ENCODE assay signal across 17 cellular contexts in genomic region chr2:240428245-240428644, GRCh38. TPM values are rescaled to one million over a fixed set of nuclear protein-coding genes. Genes with fewer than 3 reads are reported as not detected.
A peak's percentile ranks its signal among the peaks of the same experiment; 100 is the strongest.
DNase-seq lines count a peak whose midpoint lies in the region; ATAC-seq and TF ChIP-seq lines count a peak whose summit lies in the region.
"Had no signal": no experiment of that assay in that cellular context is flagged by ENCODE, and none has a peak within 500 bp of the region (broad histone marks: within the 10 kb centered on the region; RNA-seq: fewer than 3 reads in every experiment).

No MANE protein-coding gene starts in this region.

- H3K27me3 Mint-ChIP-seq in activated CD4-positive, alpha-beta memory T cell treated with anti-CD3 and anti-CD28 coated beads for 36 hours: peaks cover 24% of the 10 kb centered on the region
- peaks cover 30% of the 10 kb centered on the region for H3K27me3 Mint-ChIP-seq in activated CD4-positive, alpha-beta memory T cell treated with anti-CD3 and anti-CD28 coated beads, Interleukin-2, amount 10 ng/mL, durations not matched to agents 7 days and 5 days
- peaks cover 15% of the 10 kb centered on the region for H3K27me3 Mint-ChIP-seq in activated naive CD8-positive, alpha-beta T cell treated with anti-CD3 and anti-CD28 coated beads, Interleukin-2, amount 50 U/mL, for 24 hours

- POLR2A ChIA-PET in activated CD4-positive, alpha-beta memory T cell treated with anti-CD3 and anti-CD28 coated beads for 36 hours (lab: Charles Lee): interaction anchor here (0.6 kb wide), 1 partner anchor 24 kb away, joined by 3 read pairs; no protein-coding TSS in a partner anchor
- POLR2A ChIA-PET in activated CD4-positive, alpha-beta memory T cell treated with anti-CD3 and anti-CD28 coated beads, Interleukin-2, amount 10 ng/mL, durations not matched to agents 7 days and 5 days (lab: Charles Lee): no interaction called here

- no peak for TF ChIP-seq EP300 in tibial nerve (IDR thresholded peaks at IDR 0.05)

- peak; percentile 61 for ATAC-seq in activated naive CD8-positive, alpha-beta T cell treated with anti-CD3 and anti-CD28 coated beads, Interleukin-2, amount 50 U/mL, for 24 hours
- ATAC-seq: GM12878 had no signal

- no peaks in the 10 kb centered on the region for H3K36me3 ChIP-seq in tibial nerve

- no peak overlapping the region for H3K4me3 Mint-ChIP-seq in activated CD4-positive, alpha-beta memory T cell treated with anti-CD3 and anti-CD28 coated beads for 36 hours
- H3K4me3 Mint-ChIP-seq in activated CD4-positive, alpha-beta memory T cell treated with anti-CD3 and anti-CD28 coated beads, Interleukin-2, amount 10 ng/mL, durations not matched to agents 7 days and 5 days: no peak overlapping the region
- H3K4me3 Mint-ChIP-seq in activated naive CD8-positive, alpha-beta T cell treated with anti-CD3 and anti-CD28 coated beads, Interleukin-2, amount 50 U/mL, for 24 hours: peak overlapping the region; percentile 9
- H3K4me3 Mint-ChIP-seq: HFFc6 had no signal

- H3K27ac Mint-ChIP-seq in activated CD4-positive, alpha-beta memory T cell treated with anti-CD3 and anti-CD28 coated beads for 36 hours: peak overlapping the region; percentile 28
- no peak overlapping the region for H3K27ac Mint-ChIP-seq in activated CD4-positive, alpha-beta memory T cell treated with anti-CD3 and anti-CD28 coated beads, Interleukin-2, amount 10 ng/mL, durations not matched to agents 7 days and 5 days
- peak overlapping the region; percentile 51 for H3K27ac Mint-ChIP-seq in activated naive CD8-positive, alpha-beta T cell treated with anti-CD3 and anti-CD28 coated beads, Interleukin-2, amount 50 U/mL, for 24 hours
- H3K27ac Mint-ChIP-seq: HFFc6 had no signal

- no peaks in the 10 kb centered on the region for H3K27me3 ChIP-seq in tibial nerve

- TF ChIP-seq CTCF in tibial nerve (IDR thresholded peaks at IDR 0.05): no peak

- H3K36me3 Mint-ChIP-seq in activated CD4-positive, alpha-beta memory T cell treated with anti-CD3 and anti-CD28 coated beads for 36 hours: no peaks in the 10 kb centered on the region
- H3K36me3 Mint-ChIP-seq in activated CD4-positive, alpha-beta memory T cell treated with anti-CD3 and anti-CD28 coated beads, Interleukin-2, amount 10 ng/mL, durations not matched to agents 7 days and 5 days (ENCODE audit: low read depth): peaks cover 9% of the 10 kb centered on the region
- H3K36me3 Mint-ChIP-seq in activated naive CD8-positive, alpha-beta T cell treated with anti-CD3 and anti-CD28 coated beads, Interleukin-2, amount 50 U/mL, for 24 hours (ENCODE audit: low read depth): no peaks in the 10 kb centered on the region

- no peak overlapping the region for H3K27ac ChIP-seq in tibial nerve

- peaks cover 0 to 12% (median 0%) of the 10 kb centered on the region in 4 donors for H3K9me3 ChIP-seq in tibial nerve

- TF ChIP-seq POLR2A in tibial nerve (IDR thresholded peaks at IDR 0.05): no peak

- H3K4me1 Mint-ChIP-seq in activated CD4-positive, alpha-beta memory T cell treated with anti-CD3 and anti-CD28 coated beads for 36 hours (ENCODE audit: low read depth): peaks cover 23% of the 10 kb centered on the region
- peaks cover 27% of the 10 kb centered on the region for H3K4me1 Mint-ChIP-seq in activated CD4-positive, alpha-beta memory T cell treated with anti-CD3 and anti-CD28 coated beads, Interleukin-2, amount 10 ng/mL, durations not matched to agents 7 days and 5 days
- H3K4me1 Mint-ChIP-seq in activated naive CD8-positive, alpha-beta T cell treated with anti-CD3 and anti-CD28 coated beads, Interleukin-2, amount 50 U/mL, for 24 hours: peaks cover 27% of the 10 kb centered on the region

- no peak overlapping the region for H3K4me3 ChIP-seq in tibial nerve
- H3K4me3 ChIP-seq: GM12878, PC-9 had no signal

- H3K9me3 Mint-ChIP-seq in activated CD4-positive, alpha-beta memory T cell treated with anti-CD3 and anti-CD28 coated beads for 36 hours: peaks cover 11% of the 10 kb centered on the region
- peaks cover 7% of the 10 kb centered on the region for H3K9me3 Mint-ChIP-seq in activated CD4-positive, alpha-beta memory T cell treated with anti-CD3 and anti-CD28 coated beads, Interleukin-2, amount 10 ng/mL, durations not matched to agents 7 days and 5 days
- H3K9me3 Mint-ChIP-seq in activated naive CD8-positive, alpha-beta T cell treated with anti-CD3 and anti-CD28 coated beads, Interleukin-2, amount 50 U/mL, for 24 hours: peaks cover 4% of the 10 kb centered on the region

- H3K4me1 ChIP-seq in tibial nerve: peaks cover 0 to 5% (median 0%) of the 10 kb centered on the region in 4 donors

- CTCF ChIA-PET in activated CD4-positive, alpha-beta memory T cell treated with anti-CD3 and anti-CD28 coated beads for 36 hours (lab: Charles Lee): interaction anchor here (0.9 kb wide), 1 partner anchor 10 kb away, joined by 3 read pairs; no protein-coding TSS in a partner anchor
- CTCF ChIA-PET in activated CD4-positive, alpha-beta memory T cell treated with anti-CD3 and anti-CD28 coated beads, Interleukin-2, amount 10 ng/mL, durations not matched to agents 7 days and 5 days (lab: Charles Lee): no interaction called here

- peak; percentile 53 for DNase-seq in activated CD4-positive, alpha-beta memory T cell treated with anti-CD3 and anti-CD28 coated beads for 36 hours
- DNase-seq in activated CD4-positive, alpha-beta memory T cell treated with anti-CD3 and anti-CD28 coated beads, Interleukin-2, amount 10 ng/mL, durations not matched to agents 7 days and 5 days: no peak
- peak; percentile 39 for DNase-seq in stimulated activated CD4-positive, alpha-beta T cell treated with anti-CD3 and anti-CD28 coated beads, Interleukin-1b, Interleukin-23, amount 100 ng/mL, for 48 hours
- no peak for DNase-seq in stimulated activated CD4-positive, alpha-beta T cell treated with anti-CD3 and anti-CD28 coated beads, Interleukin-4, amount 100 ng/mL, for 1 hour
- DNase-seq in activated naive CD8-positive, alpha-beta T cell treated with anti-CD3 and anti-CD28 coated beads, Interleukin-2, amount 50 U/mL, for 24 hours: no peak
- peak; percentile 13 for DNase-seq in ureter (ENCODE audit: low spot score)
- no peak for DNase-seq in amygdala (lab: John Stamatoyannopoulos, UW)
- DNase-seq in tibial nerve (ENCODE audit: low spot score in 2 of 2): no peak
- DNase-seq: AML-193, HFFc6, KG1, NCI-H1092 treated with DMSO at 0.1 percent for 48 hours, NCI-H1694, NCI-H446, NCI-H748 treated with DMSO at 0.1 percent for 48 hours, PC-9 had no signal

- intact Hi-C loops in activated CD4-positive, alpha-beta memory T cell treated with anti-CD3 and anti-CD28 coated beads for 36 hours (cut with micrococcal nuclease): no loop called here

- WGBS in tibial nerve, 2 donors: 87 to 93% methylated on average over 5 of the region's 5 CpGs

RNA-seq across cellular contexts. Expression of gene GPC1, which starts 7.2 kb away (rescaled TPM):
- total RNA-seq in activated CD4-positive, alpha-beta memory T cell treated with anti-CD3 and anti-CD28 coated beads for 36 hours: 1 to 10 TPM; 4.7 to 4.9 TPM
- total RNA-seq in activated CD4-positive, alpha-beta memory T cell treated with anti-CD3 and anti-CD28 coated beads, Interleukin-2, amount 10 ng/mL, durations not matched to agents 7 days and 5 days: 1 to 10 TPM; 5.8 to 7.9 TPM
- total RNA-seq in ureter: 88.1 TPM
- 100 to 1,000 TPM; 117 to 153 (median 144) TPM for total RNA-seq in tibial nerve

Comparison
In these comparisons a context has a peak if more than half of its experiments do, and no peak if none do; other contexts are left out.
1. DNase-seq: peak in activated CD4-positive, alpha-beta memory T cell treated with anti-CD3 and anti-CD28 coated beads for 36 hours (single experiment), stimulated activated CD4-positive, alpha-beta T cell treated with anti-CD3 and anti-CD28 coated beads, Interleukin-1b, Interleukin-23, amount 100 ng/mL, for 48 hours (single experiment) and ureter (single experiment); none in activated CD4-positive, alpha-beta memory T cell treated with anti-CD3 and anti-CD28 coated beads, Interleukin-2, amount 10 ng/mL, durations not matched to agents 7 days and 5 days (single experiment), stimulated activated CD4-positive, alpha-beta T cell treated with anti-CD3 and anti-CD28 coated beads, Interleukin-4, amount 100 ng/mL, for 1 hour (single experiment), activated naive CD8-positive, alpha-beta T cell treated with anti-CD3 and anti-CD28 coated beads, Interleukin-2, amount 50 U/mL, for 24 hours (single experiment), amygdala (0 of 56) and tibial nerve (0 of 2).
2. RNA of gene GPC1, which starts 7.2 kb away (total RNA-seq): 117 to 153 TPM in tibial nerve and 88.1 TPM in ureter (single experiment); 5.8 to 7.9 TPM in activated CD4-positive, alpha-beta memory T cell treated with anti-CD3 and anti-CD28 coated beads, Interleukin-2, amount 10 ng/mL, durations not matched to agents 7 days and 5 days and 4.7 to 4.9 TPM in activated CD4-positive, alpha-beta memory T cell treated with anti-CD3 and anti-CD28 coated beads for 36 hours; every median in the first group is over 10 times any median in the second.